ENCODE assay signal across 8 cellular contexts in the genomic region with DNA sequence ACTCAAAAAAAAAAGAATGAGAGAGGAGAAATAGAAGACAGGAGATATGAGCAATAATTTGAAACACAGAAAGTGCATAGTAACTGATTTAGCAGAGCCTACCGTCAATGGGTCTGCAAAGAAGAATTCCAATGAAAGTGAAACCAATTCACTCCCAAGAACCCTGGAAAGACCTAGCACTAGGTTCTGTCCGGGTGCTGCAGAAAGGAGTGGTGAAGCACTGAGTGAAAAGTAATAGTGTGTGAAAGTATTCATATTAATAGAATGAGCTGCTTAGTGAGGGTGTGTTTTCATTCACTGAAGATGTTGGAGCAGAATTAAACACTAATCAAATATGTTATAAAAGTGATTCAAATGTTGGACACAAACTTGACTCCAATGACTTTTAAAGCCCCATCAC. TPM values are rescaled to one million over a fixed set of nuclear protein-coding genes. Genes with fewer than 3 reads are reported as not detected.
A peak's percentile ranks its signal among the peaks of the same experiment; 100 is the strongest.
DNase-seq lines count a peak whose midpoint lies in the region; ATAC-seq and TF ChIP-seq lines count a peak whose summit lies in the region.

No MANE protein-coding gene starts in this region.

- H3K9ac ChIP-seq in fibroblast of lung (ENCODE audit: insufficient read depth, low read length) = no peak overlapping the region

- H3K27me3 ChIP-seq in left ventricle myocardium inferior (ENCODE audit: low read depth) (no peaks in the 10 kb centered on the region), fibroblast of lung (ENCODE audit: control insufficient read depth, insufficient read depth, low read length) (no peaks in the 10 kb centered on the region), uterus (no peaks in the 10 kb centered on the region)

- TF ChIP-seq POLR2A in uterus (IDR thresholded peaks at IDR 0.05) = no peak

- H3K27ac ChIP-seq in left ventricle myocardium inferior (replicated peaks) = peak overlapping the region; percentile 86
- H3K27ac ChIP-seq in fibroblast of lung (ENCODE audit: insufficient read depth, low read length) = no peak overlapping the region
- peak overlapping the region; percentile 77 to 88 for H3K27ac ChIP-seq in uterus

- intact Hi-C loops in left ventricle myocardium inferior (cut with micrococcal nuclease) (no loop called here), cardiac septum (cut with DNase I) (loop anchor here (2.0 kb wide), 2 partner anchors 50 to 290 kb away; a partner anchor contains a TSS), uterus (cut with DNase I; ENCODE audit: low total_unique reads) (no loop called here)

- H3K79me2 ChIP-seq in fibroblast of lung (ENCODE audit: control insufficient read depth, insufficient read depth, low read length) = no peaks in the 10 kb centered on the region

- TF ChIP-seq CTCF in left ventricle myocardium inferior (IDR thresholded peaks at IDR 0.05; ENCODE audit: borderline replicate concordance) (no peak), fibroblast of lung (conservative IDR thresholded peaks at IDR 0.05 in 1 of 2, IDR thresholded peaks at IDR 0.05 in 1 of 2; ENCODE audit: low read depth in 1 of 2, low read length in 2 of 2) (no peak), uterus (IDR thresholded peaks at IDR 0.05) (no peak)

- H3K4me1 ChIP-seq in left ventricle myocardium inferior (peaks cover 8% of the 10 kb centered on the region), fibroblast of lung (ENCODE audit: control insufficient read depth, extremely low read depth, insufficient read depth, low read length) (no peaks in the 10 kb centered on the region), uterus (no peaks in the 10 kb centered on the region)

- H2AFZ ChIP-seq in fibroblast of lung (ENCODE audit: low read length) = peak overlapping the region; percentile 15

- H3K4me3 ChIP-seq in left ventricle myocardium inferior (peak overlapping the region; percentile 69), fibroblast of lung (replicated peaks in 1 of 4; ENCODE audit: control extremely low read depth in 1 of 4, insufficient read depth in 1 of 4, low read depth in 3 of 4, low read length in 4 of 4) (no peak overlapping the region), uterus (no peak overlapping the region)

- H3K9me3 ChIP-seq in left ventricle myocardium inferior (replicated peaks) (no peaks in the 10 kb centered on the region), fibroblast of lung (ENCODE audit: control insufficient read depth, insufficient read depth, low read depth, low read length) (no peaks in the 10 kb centered on the region), uterus (no peaks in the 10 kb centered on the region)

- H4K20me1 ChIP-seq in fibroblast of lung (ENCODE audit: control insufficient read depth, extremely low read depth, insufficient read depth, low read length) = no peaks in the 10 kb centered on the region

- H3K36me3 ChIP-seq in left ventricle myocardium inferior (no peaks in the 10 kb centered on the region), fibroblast of lung (ENCODE audit: control insufficient read depth, insufficient read depth, low read length) (no peaks in the 10 kb centered on the region), uterus (no peaks in the 10 kb centered on the region)

- ATAC-seq in HG03460 (IDR thresholded peaks at IDR 0.05; ENCODE audit: unreplicated experiment) = peak; percentile 23

- no peak for DNase-seq in left ventricle myocardium inferior
- DNase-seq in cardiac septum (ENCODE audit: low spot score) = no peak
- DNase-seq in fibroblast of lung (ENCODE audit: low read depth in 2 of 2) = peak in 1 of 2 donors; percentile 5
- DNase-seq in uterus = no peak
- DNase-seq in NCI-H187 (lab: John Stamatoyannopoulos, UW) = no peak
- no peak for DNase-seq in activated CD4-positive, alpha-beta T cell treated with anti-CD3 and anti-CD28 coated beads for 4 hours
- no peak for DNase-seq in NCI-H1436 treated with DMSO at 0.1 percent for 48 hours (lab: John Stamatoyannopoulos, UW)

- no peak overlapping the region for H3K4me2 ChIP-seq in fibroblast of lung (ENCODE audit: extremely low read depth, insufficient read depth, low read length)

RNA-seq across cellular contexts. Expression of a gene that starts 51.3 kb away (rescaled TPM):
- total RNA-seq in left ventricle myocardium inferior = 31.8 TPM
- total RNA-seq in cardiac septum = 40.7 TPM
- 65.7 and 97.1 TPM in 2 replicates for total RNA-seq in fibroblast of lung
- polyA plus RNA-seq in fibroblast of lung = 43.0 and 48.0 TPM in 2 replicates
- polyA plus RNA-seq in fibroblast of lung (2012) = 37.1 and 38.0 TPM in 2 replicates
- polyA minus RNA-seq in fibroblast of lung (ENCODE audit: low replicate concordance) = 39.0 and 131 TPM in 2 replicates
- total RNA-seq in uterus = 100 to 1,000 TPM in 1 of 4 donors, 10 to 100 TPM in 3; 58.2 to 109 (median 89.3) TPM
